Comparison of ENCODE assay signal across 21 cellular contexts in genomic region chr12:14946162-14946561, GRCh38. TPM values are rescaled to one million over a fixed set of nuclear protein-coding genes. Genes with fewer than 3 reads are reported as not detected.
A peak's percentile ranks its signal among the peaks of the same experiment; 100 is the strongest.
DNase-seq lines count a peak whose midpoint lies in the region; ATAC-seq and TF ChIP-seq lines count a peak whose summit lies in the region.
"Had no signal": no experiment of that assay in that cellular context is flagged by ENCODE, and none has a peak within 500 bp of the region (broad histone marks: within the 10 kb centered on the region; RNA-seq: fewer than 3 reads in every experiment).

No MANE protein-coding gene starts in this region.

- intact Hi-C loops in uterus (cut with DNase I; ENCODE audit: low total_unique reads), result no loop called here

- H3K4me3 ChIP-seq in uterus, result no peak overlapping the region
- no peak overlapping the region for H3K4me3 ChIP-seq in SK-N-SH (ENCODE audit: low read depth in 2 of 2, low read length in 1 of 2)
- H3K4me3 ChIP-seq: PC-9, smooth muscle cell, upper lobe of left lung had no signal

- H3K27ac ChIP-seq in uterus (peak overlapping the region; percentile 84 to 93), SK-N-SH (ENCODE audit: low read depth in 2 of 2, low read length in 1 of 2) (no peak overlapping the region)
- H3K27ac ChIP-seq: PC-9 had no signal

- no peak for TF ChIP-seq EP300 in SK-N-SH (IDR thresholded peaks at IDR 0.05; ENCODE audit: borderline replicate concordance in 1 of 2, low read depth in 1 of 2, low read length in 1 of 2)

- H3F3A ChIP-seq in SK-N-SH (replicated peaks; ENCODE audit: insufficient read depth), result peaks cover 9% of the 10 kb centered on the region

- H2AFZ ChIP-seq in SK-N-SH (ENCODE audit: low read depth), result no peak overlapping the region
- H2AFZ ChIP-seq: PC-9 had no signal

- CTCF ChIA-PET in SK-N-SH (lab: Yijun Ruan, JAX), result interaction anchor here (1.8 kb wide), 1 partner anchor 10 kb away, joined by 6 read pairs; no protein-coding TSS in a partner anchor

- ATAC-seq in activated naive CD8-positive, alpha-beta T cell treated with anti-CD3 and anti-CD28 coated beads, Interleukin-2, amount 10 ng/mL, durations not matched to agents 7 days and 5 days (ENCODE audit: low read depth), result no peak
- ATAC-seq: left lobe of liver had no signal

- peaks cover 0 to 16% of the 10 kb centered on the region in 2 donors for H3K4me1 ChIP-seq in uterus
- peaks cover 7 to 38% of the 10 kb centered on the region in 2 experiments for H3K4me1 ChIP-seq in SK-N-SH (ENCODE audit: control insufficient read depth in 1 of 2, insufficient read depth in 2 of 2, low read depth in 1 of 2, low read length in 1 of 2)

- H3K9me2 ChIP-seq in SK-N-SH, result no peaks in the 10 kb centered on the region

- no peaks in the 10 kb centered on the region for H3K36me3 ChIP-seq in uterus
- H3K36me3 ChIP-seq in SK-N-SH (replicated peaks in 1 of 2; ENCODE audit: control insufficient read depth in 1 of 2, insufficient read depth in 2 of 2, low read length in 1 of 2), result peaks cover 43 to 75% of the 10 kb centered on the region in 2 experiments

- H3K9ac ChIP-seq in SK-N-SH, result no peak overlapping the region

- H3K27me3 ChIP-seq in uterus (no peaks in the 10 kb centered on the region), SK-N-SH (ENCODE audit: insufficient read depth) (no peaks in the 10 kb centered on the region)
- H3K27me3 ChIP-seq: upper lobe of left lung had no signal

- H3K4me2 ChIP-seq in SK-N-SH, result no peak overlapping the region
- H3K4me2 ChIP-seq: PC-9, smooth muscle cell had no signal

- TF ChIP-seq RAD21 in SK-N-SH (IDR thresholded peaks at IDR 0.05; ENCODE audit: low read length), result no peak

- peaks cover 51% of the 10 kb centered on the region for H3K36me3 Mint-ChIP-seq in activated naive CD4-positive, alpha-beta T cell treated with anti-CD3 and anti-CD28 coated beads, Interleukin-2, amount 50 U/mL, for 24 hours
- H3K36me3 Mint-ChIP-seq in activated naive CD8-positive, alpha-beta T cell treated with anti-CD3 and anti-CD28 coated beads, Interleukin-2, amount 10 ng/mL, durations not matched to agents 7 days and 5 days, result peaks cover 77% of the 10 kb centered on the region
- H3K36me3 Mint-ChIP-seq in mesothelial cell of epicardium, result peaks cover 16% of the 10 kb centered on the region

- peaks cover 33% of the 10 kb centered on the region for H3K79me2 ChIP-seq in SK-N-SH (ENCODE audit: insufficient read depth)

- H3K9me3 ChIP-seq in uterus (no peaks in the 10 kb centered on the region), SK-N-SH (no peaks in the 10 kb centered on the region)
- H3K9me3 ChIP-seq: upper lobe of left lung had no signal

- DNase-seq in activated naive CD4-positive, alpha-beta T cell treated with anti-CD3 and anti-CD28 coated beads, Interleukin-2, amount 50 U/mL, for 16 hours, result no peak
- no peak for DNase-seq in activated naive CD8-positive, alpha-beta T cell treated with anti-CD3 and anti-CD28 coated beads, Interleukin-2, amount 10 ng/mL, durations not matched to agents 7 days and 5 days
- DNase-seq in mesothelial cell of epicardium (ENCODE audit: low spot score in 2 of 2, unreplicated experiment in 2 of 2) (no peak), uterus (no peak), hypothalamus (lab: John Stamatoyannopoulos, UW) (no peak), NCI-H1417 treated with DMSO at 0.1 percent for 48 hours (lab: John Stamatoyannopoulos, UW) (no peak), SK-N-SH (no peak)
- DNase-seq: activated CD4-positive, alpha-beta T cell treated with anti-CD3 and anti-CD28 coated beads, Interleukin-2, amount 50 U/mL, for 4 hours; DMS79 treated with DMSO at 0.1 percent for 48 hours; effector CD4-positive, alpha-beta T cell; NCI-H1048; NCI-H345; nucleus accumbens; PC-9; upper lobe of left lung had no signal

- peaks cover 71% of the 10 kb centered on the region for H3K4me1 Mint-ChIP-seq in activated naive CD4-positive, alpha-beta T cell treated with anti-CD3 and anti-CD28 coated beads, Interleukin-2, amount 50 U/mL, for 24 hours
- H3K4me1 Mint-ChIP-seq in activated naive CD8-positive, alpha-beta T cell treated with anti-CD3 and anti-CD28 coated beads, Interleukin-2, amount 10 ng/mL, durations not matched to agents 7 days and 5 days, result peaks cover 57% of the 10 kb centered on the region
- peaks cover 48% of the 10 kb centered on the region for H3K4me1 Mint-ChIP-seq in mesothelial cell of epicardium

- no peaks in the 10 kb centered on the region for H3K9me3 Mint-ChIP-seq in activated naive CD4-positive, alpha-beta T cell treated with anti-CD3 and anti-CD28 coated beads, Interleukin-2, amount 50 U/mL, for 24 hours
- H3K9me3 Mint-ChIP-seq in activated naive CD8-positive, alpha-beta T cell treated with anti-CD3 and anti-CD28 coated beads, Interleukin-2, amount 10 ng/mL, durations not matched to agents 7 days and 5 days, result no peaks in the 10 kb centered on the region
- peaks cover 4% of the 10 kb centered on the region for H3K9me3 Mint-ChIP-seq in mesothelial cell of epicardium

- TF ChIP-seq POLR2A in uterus (IDR thresholded peaks at IDR 0.05), result no peak

- peak overlapping the region; percentile 92 for H3K27ac Mint-ChIP-seq in activated naive CD4-positive, alpha-beta T cell treated with anti-CD3 and anti-CD28 coated beads, Interleukin-2, amount 50 U/mL, for 24 hours
- peak overlapping the region; percentile 65 for H3K27ac Mint-ChIP-seq in activated naive CD8-positive, alpha-beta T cell treated with anti-CD3 and anti-CD28 coated beads, Interleukin-2, amount 10 ng/mL, durations not matched to agents 7 days and 5 days
- H3K27ac Mint-ChIP-seq in mesothelial cell of epicardium, result peak overlapping the region; percentile 75

- no peaks in the 10 kb centered on the region for H3K27me3 Mint-ChIP-seq in activated naive CD4-positive, alpha-beta T cell treated with anti-CD3 and anti-CD28 coated beads, Interleukin-2, amount 50 U/mL, for 24 hours
- no peaks in the 10 kb centered on the region for H3K27me3 Mint-ChIP-seq in activated naive CD8-positive, alpha-beta T cell treated with anti-CD3 and anti-CD28 coated beads, Interleukin-2, amount 10 ng/mL, durations not matched to agents 7 days and 5 days
- no peaks in the 10 kb centered on the region for H3K27me3 Mint-ChIP-seq in mesothelial cell of epicardium (ENCODE audit: low read depth)

- POLR2A ChIA-PET in activated naive CD8-positive, alpha-beta T cell treated with anti-CD3 and anti-CD28 coated beads, Interleukin-2, amount 10 ng/mL, durations not matched to agents 7 days and 5 days (lab: Charles Lee), result interaction anchor here (1.7 to 3.6 kb wide), 3 partner anchors 8 to 172 kb away, joined by 5 to 26 read pairs (median 6); partner anchors contain the start of gene ARHGDIB
- POLR2A ChIA-PET in SK-N-SH (lab: Yijun Ruan, JAX), result no interaction called here

- no peak for TF ChIP-seq CTCF in mesothelial cell of epicardium (IDR thresholded peaks at IDR 0.05; ENCODE audit: unreplicated experiment)
- no peak for TF ChIP-seq CTCF in uterus (IDR thresholded peaks at IDR 0.05)
- no peak for TF ChIP-seq CTCF in SK-N-SH (IDR thresholded peaks at IDR 0.05)

- no peaks in the 10 kb centered on the region for H4K20me1 ChIP-seq in SK-N-SH (ENCODE audit: insufficient read depth)

- H3K4me3 Mint-ChIP-seq in activated naive CD4-positive, alpha-beta T cell treated with anti-CD3 and anti-CD28 coated beads, Interleukin-2, amount 50 U/mL, for 24 hours, result peak overlapping the region; percentile 53
- no peak overlapping the region for H3K4me3 Mint-ChIP-seq in activated naive CD8-positive, alpha-beta T cell treated with anti-CD3 and anti-CD28 coated beads, Interleukin-2, amount 10 ng/mL, durations not matched to agents 7 days and 5 days
- H3K4me3 Mint-ChIP-seq in mesothelial cell of epicardium, result no peak overlapping the region

- WGBS in SK-N-SH (ENCODE audit: low lambda C conversion rate), result 86% methylated on average over 2 of the region's 2 CpGs

TF ChIP-seq in SK-N-SH, 30 proteins besides CTCF, POLR2A, EP300 and RAD21:
- TF ChIP-seq POLR2AphosphoS5 (IDR thresholded peaks at IDR 0.05; ENCODE audit: low read depth, low read length), result no peak
TF ChIP-seq in SK-N-SH: peak in this region for 0.

RNA-seq across cellular contexts. Expression of gene ERP27, which starts 7.8 kb away (rescaled TPM):
- total RNA-seq in activated naive CD8-positive, alpha-beta T cell treated with anti-CD3 and anti-CD28 coated beads, Interleukin-2, amount 10 ng/mL, durations not matched to agents 7 days and 5 days, result 10 to 100 TPM; 10.1 to 11.8 TPM
- 55.2 to 60.4 TPM (median 58.1 TPM) in 3 replicates for total RNA-seq in mesothelial cell of epicardium
- 1 to 10 TPM in 2 of 4 donors, under 1 TPM in 1, not detected in 1; 0.61 to 2.6 (median 1.5) TPM for total RNA-seq in uterus
- 0.64 and 1.1 TPM in 2 replicates for polyA plus RNA-seq in SK-N-SH (2012; rRNA removed)
- polyA plus RNA-seq in SK-N-SH (2012; cell fraction: cytosol; rRNA removed), result 1.2 and 1.7 TPM in 2 replicates
- 0.22 and 0.58 TPM in 2 replicates for polyA plus RNA-seq in SK-N-SH (2012; cell fraction: nucleus; rRNA removed)
- total RNA-seq: H1 had no signal
- polyA plus RNA-seq: AG04450, H1 had no signal

RNA-seq across cellular contexts. Expression of gene ARHGDIB, which starts 15.2 kb away (rescaled TPM):
- total RNA-seq in activated naive CD8-positive, alpha-beta T cell treated with anti-CD3 and anti-CD28 coated beads, Interleukin-2, amount 10 ng/mL, durations not matched to agents 7 days and 5 days, result 1,000 to 10,000 TPM; 1,212 to 1,244 TPM
- total RNA-seq in mesothelial cell of epicardium (26.2 to 30.1 TPM (median 28.5 TPM) in 3 replicates), uterus (100 to 1,000 TPM in 1 of 4 donors, 10 to 100 TPM in 3; 28.4 to 175 (median 59.9) TPM)
- 362 and 393 TPM in 2 replicates for polyA plus RNA-seq in SK-N-SH (2012; rRNA removed)
- polyA plus RNA-seq in SK-N-SH (2012; cell fraction: cytosol; rRNA removed), result 353 and 368 TPM in 2 replicates
- 212 and 243 TPM in 2 replicates for polyA plus RNA-seq in SK-N-SH (2012; cell fraction: nucleus; rRNA removed)

RNA-seq across cellular contexts. Expression of gene PDE6H, which starts 26.7 kb away (rescaled TPM):
- not detected for total RNA-seq in activated naive CD8-positive, alpha-beta T cell treated with anti-CD3 and anti-CD28 coated beads, Interleukin-2, amount 10 ng/mL, durations not matched to agents 7 days and 5 days
- total RNA-seq in mesothelial cell of epicardium (not detected in 3 replicates), uterus (not detected)
- polyA plus RNA-seq in SK-N-SH (2012; rRNA removed), result not detected in 2 replicates
- polyA plus RNA-seq in SK-N-SH (2012; cell fraction: cytosol; rRNA removed), result not detected in 2 replicates
- polyA plus RNA-seq in SK-N-SH (2012; cell fraction: nucleus; rRNA removed), result 0.10 TPM in 1 of 2 replicates, not detected in the other
- total RNA-seq: H1; left lobe of liver; PC-9; smooth muscle cell; T-helper 1 cell treated with Interleukin-12 subunit alpha and Interleukin-12 subunit beta and Interleukin-4 antibody, amounts not matched to agents 30 ng/mL and 1 ng/mL, for 36 hours; upper lobe of left lung had no signal
- polyA plus RNA-seq: AG04450, H1, smooth muscle cell had no signal

Comparison
In these comparisons a context has a peak if more than half of its experiments do, and no peak if none do; other contexts are left out.
1. H3K27ac ChIP-seq: peak in uterus (2 of 2); none in SK-N-SH (0 of 2).
2. RNA of gene ARHGDIB, which starts 15.2 kb away (total RNA-seq): 1,212 to 1,244 TPM in activated naive CD8-positive, alpha-beta T cell treated with anti-CD3 and anti-CD28 coated beads, Interleukin-2, amount 10 ng/mL, durations not matched to agents 7 days and 5 days; 28.4 to 175 TPM in uterus and 26.2 to 30.1 TPM in mesothelial cell of epicardium; every median in the first group is over 4 times any median in the second.
3. Peak in every context shown above with its lines, with median percentiles within 50 percentile points of each other: H3K27ac Mint-ChIP-seq.